ENCODE assay signal across 8 cellular contexts in the genomic region with DNA sequence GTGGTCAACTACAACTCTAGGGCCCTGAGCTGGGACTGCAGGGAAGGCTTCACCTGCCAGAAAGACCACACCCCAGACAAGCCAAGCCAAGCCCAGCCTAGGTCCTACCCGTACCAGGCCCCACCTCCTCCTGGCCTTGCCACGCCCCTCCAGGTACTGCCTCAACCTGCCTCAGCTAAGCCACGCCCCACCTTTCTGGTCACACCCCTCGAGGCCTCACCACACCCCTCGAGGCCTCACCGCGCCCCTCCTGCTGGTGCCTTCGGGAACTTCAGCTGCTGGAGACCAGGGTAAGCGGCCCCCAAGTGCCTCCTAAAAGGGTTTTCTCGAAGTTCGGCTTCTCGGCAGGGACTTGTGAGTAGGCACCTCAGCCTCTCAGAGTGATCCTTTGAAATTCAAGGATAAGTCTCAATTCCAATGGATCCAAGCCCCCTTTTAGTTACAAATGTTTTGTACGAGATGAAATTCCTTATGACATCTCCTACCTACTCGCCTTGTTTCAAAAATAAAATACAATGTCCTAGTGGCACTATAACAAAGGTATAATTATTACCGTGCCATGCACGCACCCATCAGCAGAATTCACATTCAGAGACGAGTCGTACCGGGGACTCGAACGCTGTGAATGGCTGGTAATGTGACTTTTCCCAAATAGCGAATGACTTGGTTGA.
DNase-seq lines count a peak whose midpoint lies in the region; ATAC-seq and TF ChIP-seq lines count a peak whose summit lies in the region.
"Had no signal": no experiment of that assay in that cellular context is flagged by ENCODE, and none has a peak within 500 bp of the region (broad histone marks: within the 10 kb centered on the region; RNA-seq: fewer than 3 reads in every experiment).

No MANE protein-coding gene starts in this region.

- ATAC-seq in HG02678 (IDR thresholded peaks at IDR 0.05; ENCODE audit: unreplicated experiment) = peak; percentile 61

- DNase-seq in GM13977 (ENCODE audit: low spot score) (no peak), islet precursor cell (peak; percentile 96), NCI-H1930 (lab: John Stamatoyannopoulos, UW) (no peak), pons (ENCODE audit: low spot score) (no peak), UCSD-AML1 (lab: John Stamatoyannopoulos, UW; ENCODE audit: unreplicated experiment) (no peak)

- TF ChIP-seq CTCF in GM13977 (IDR thresholded peaks at IDR 0.05; ENCODE audit: extremely low read depth, insufficient read depth, missing control alignments) = peak; percentile 5
- TF ChIP-seq CTCF in VCaP (conservative IDR thresholded peaks at IDR 0.05) = peak; percentile 36; the same call in 1 of the 2 replicates

- no peak overlapping the region for H3K27ac ChIP-seq in VCaP
- H3K27ac ChIP-seq: SK-N-MC had no signal

- in situ Hi-C loops in GM13977 (cut with MboI; ENCODE audit: low pct_unique_long_range_greater_than_20kb, low sequenced_read_pairs, unreplicated experiment) = no loop called here
